ENCODE assay signal across 1 cellular context in the genomic region with DNA sequence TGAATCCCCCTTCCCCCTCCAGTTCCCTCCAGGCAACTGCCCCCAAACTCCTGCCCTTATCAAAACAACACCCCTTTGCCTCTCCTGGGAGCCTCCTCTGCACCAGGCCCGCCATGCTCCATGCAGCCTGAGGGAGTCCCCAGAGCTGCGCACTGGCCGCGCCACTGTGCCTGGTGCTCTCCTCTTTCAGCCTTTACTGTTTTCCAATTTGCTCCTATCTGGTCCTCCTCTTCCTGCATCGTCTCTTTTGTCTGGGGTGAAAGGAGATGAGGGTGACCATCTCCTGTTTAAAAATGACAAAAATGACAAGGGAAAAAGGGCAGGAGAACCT.
TF ChIP-seq lines count a peak whose summit lies in the region.

No MANE protein-coding gene starts in this region.

TF ChIP-seq in GM23338, 12 proteins besides CTCF, POLR2A, EP300 and RAD21 (continued from another document):
- TF ChIP-seq, protein P1, sequence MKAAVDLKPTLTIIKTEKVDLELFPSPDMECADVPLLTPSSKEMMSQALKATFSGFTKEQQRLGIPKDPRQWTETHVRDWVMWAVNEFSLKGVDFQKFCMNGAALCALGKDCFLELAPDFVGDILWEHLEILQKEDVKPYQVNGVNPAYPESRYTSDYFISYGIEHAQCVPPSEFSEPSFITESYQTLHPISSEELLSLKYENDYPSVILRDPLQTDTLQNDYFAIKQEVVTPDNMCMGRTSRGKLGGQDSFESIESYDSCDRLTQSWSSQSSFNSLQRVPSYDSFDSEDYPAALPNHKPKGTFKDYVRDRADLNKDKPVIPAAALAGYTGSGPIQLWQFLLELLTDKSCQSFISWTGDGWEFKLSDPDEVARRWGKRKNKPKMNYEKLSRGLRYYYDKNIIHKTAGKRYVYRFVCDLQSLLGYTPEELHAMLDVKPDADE (IDR thresholded peaks at IDR 0.05), result no peak
- no peak for TF ChIP-seq EZH2 (IDR thresholded peaks at IDR 0.05; ENCODE audit: low read depth, unreplicated experiment)
- TF ChIP-seq, protein P2, sequence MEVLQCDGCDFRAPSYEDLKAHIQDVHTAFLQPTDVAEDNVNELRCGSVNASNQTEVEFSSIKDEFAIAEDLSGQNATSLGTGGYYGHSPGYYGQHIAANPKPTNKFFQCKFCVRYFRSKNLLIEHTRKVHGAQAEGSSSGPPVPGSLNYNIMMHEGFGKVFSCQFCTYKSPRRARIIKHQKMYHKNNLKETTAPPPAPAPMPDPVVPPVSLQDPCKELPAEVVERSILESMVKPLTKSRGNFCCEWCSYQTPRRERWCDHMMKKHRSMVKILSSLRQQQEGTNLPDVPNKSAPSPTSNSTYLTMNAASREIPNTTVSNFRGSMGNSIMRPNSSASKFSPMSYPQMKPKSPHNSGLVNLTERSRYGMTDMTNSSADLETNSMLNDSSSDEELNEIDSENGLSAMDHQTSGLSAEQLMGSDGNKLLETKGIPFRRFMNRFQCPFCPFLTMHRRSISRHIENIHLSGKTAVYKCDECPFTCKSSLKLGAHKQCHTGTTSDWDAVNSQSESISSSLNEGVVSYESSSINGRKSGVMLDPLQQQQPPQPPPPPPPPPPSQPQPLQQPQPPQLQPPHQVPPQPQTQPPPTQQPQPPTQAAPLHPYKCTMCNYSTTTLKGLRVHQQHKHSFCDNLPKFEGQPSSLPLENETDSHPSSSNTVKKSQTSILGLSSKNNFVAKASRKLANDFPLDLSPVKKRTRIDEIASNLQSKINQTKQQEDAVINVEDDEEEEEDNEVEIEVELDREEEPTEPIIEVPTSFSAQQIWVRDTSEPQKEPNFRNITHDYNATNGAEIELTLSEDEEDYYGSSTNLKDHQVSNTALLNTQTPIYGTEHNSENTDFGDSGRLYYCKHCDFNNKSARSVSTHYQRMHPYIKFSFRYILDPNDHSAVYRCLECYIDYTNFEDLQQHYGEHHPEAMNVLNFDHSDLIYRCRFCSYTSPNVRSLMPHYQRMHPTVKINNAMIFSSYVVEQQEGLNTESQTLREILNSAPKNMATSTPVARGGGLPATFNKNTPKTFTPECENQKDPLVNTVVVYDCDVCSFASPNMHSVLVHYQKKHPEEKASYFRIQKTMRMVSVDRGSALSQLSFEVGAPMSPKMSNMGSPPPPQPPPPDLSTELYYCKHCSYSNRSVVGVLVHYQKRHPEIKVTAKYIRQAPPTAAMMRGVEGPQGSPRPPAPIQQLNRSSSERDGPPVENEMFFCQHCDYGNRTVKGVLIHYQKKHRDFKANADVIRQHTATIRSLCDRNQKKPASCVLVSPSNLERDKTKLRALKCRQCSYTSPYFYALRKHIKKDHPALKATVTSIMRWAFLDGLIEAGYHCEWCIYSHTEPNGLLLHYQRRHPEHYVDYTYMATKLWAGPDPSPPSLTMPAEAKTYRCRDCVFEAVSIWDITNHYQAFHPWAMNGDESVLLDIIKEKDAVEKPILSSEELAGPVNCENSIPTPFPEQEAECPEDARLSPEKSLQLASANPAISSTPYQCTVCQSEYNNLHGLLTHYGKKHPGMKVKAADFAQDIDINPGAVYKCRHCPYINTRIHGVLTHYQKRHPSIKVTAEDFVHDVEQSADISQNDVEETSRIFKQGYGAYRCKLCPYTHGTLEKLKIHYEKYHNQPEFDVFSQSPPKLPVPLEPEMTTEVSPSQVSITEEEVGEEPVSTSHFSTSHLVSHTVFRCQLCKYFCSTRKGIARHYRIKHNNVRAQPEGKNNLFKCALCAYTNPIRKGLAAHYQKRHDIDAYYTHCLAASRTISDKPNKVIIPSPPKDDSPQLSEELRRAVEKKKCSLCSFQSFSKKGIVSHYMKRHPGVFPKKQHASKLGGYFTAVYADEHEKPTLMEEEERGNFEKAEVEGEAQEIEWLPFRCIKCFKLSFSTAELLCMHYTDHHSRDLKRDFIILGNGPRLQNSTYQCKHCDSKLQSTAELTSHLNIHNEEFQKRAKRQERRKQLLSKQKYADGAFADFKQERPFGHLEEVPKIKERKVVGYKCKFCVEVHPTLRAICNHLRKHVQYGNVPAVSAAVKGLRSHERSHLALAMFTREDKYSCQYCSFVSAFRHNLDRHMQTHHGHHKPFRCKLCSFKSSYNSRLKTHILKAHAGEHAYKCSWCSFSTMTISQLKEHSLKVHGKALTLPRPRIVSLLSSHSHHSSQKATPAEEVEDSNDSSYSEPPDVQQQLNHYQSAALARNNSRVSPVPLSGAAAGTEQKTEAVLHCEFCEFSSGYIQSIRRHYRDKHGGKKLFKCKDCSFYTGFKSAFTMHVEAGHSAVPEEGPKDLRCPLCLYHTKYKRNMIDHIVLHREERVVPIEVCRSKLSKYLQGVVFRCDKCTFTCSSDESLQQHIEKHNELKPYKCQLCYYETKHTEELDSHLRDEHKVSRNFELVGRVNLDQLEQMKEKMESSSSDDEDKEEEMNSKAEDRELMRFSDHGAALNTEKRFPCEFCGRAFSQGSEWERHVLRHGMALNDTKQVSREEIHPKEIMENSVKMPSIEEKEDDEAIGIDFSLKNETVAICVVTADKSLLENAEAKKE (CRISPR knock-in tag; IDR thresholded peaks at IDR 0.05), result no peak
